ENCODE assay signal across 18 cellular contexts in the genomic region with DNA sequence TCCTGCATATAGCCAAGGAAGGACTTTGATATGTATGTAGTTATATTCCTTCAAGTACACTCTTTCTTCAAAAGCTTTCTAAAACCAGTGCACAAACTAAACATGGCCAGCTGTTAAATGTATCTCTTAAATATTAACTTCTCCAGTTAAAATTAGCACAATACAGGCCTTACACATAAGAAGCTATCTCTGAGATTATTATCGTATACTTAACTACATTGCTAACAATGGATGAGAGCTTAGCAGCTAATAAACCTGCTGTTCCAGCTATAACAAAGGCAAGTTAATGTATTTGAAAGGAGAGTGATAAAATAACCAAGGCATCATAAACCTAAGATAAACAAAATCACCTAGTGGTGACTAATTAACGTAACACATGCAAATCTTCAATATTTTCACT.
"Had no signal": no experiment of that assay in that cellular context is flagged by ENCODE, and none has a peak within 500 bp of the region (broad histone marks: within the 10 kb centered on the region; RNA-seq: fewer than 3 reads in every experiment).

No MANE protein-coding gene starts in this region.

- H3K27me3 Mint-ChIP-seq: activated CD4-positive, alpha-beta T cell treated with anti-CD3 and anti-CD28 coated beads for 36 hours; activated CD8-positive, alpha-beta T cell treated with anti-CD3 and anti-CD28 coated beads for 36 hours; activated naive CD8-positive, alpha-beta T cell treated with anti-CD3 and anti-CD28 coated beads for 36 hours; stimulated activated naive CD8-positive, alpha-beta T cell treated with anti-CD3 and anti-CD28 coated beads, Interleukin-15, Interleukin-2, amounts not matched to agents 100 ng/mL and 50 ng/mL, for 24 hours had no signal

- H3K27ac ChIP-seq: esophagus muscularis mucosa, upper lobe of left lung, WERI-Rb-1 had no signal

- H3K4me3 ChIP-seq: esophagus muscularis mucosa, lung, upper lobe of left lung had no signal

- H3K36me3 ChIP-seq: esophagus muscularis mucosa, upper lobe of left lung, WERI-Rb-1 had no signal

- DNase-seq: activated CD4-positive, alpha-beta T cell treated with anti-CD3 and anti-CD28 coated beads for 36 hours; activated CD8-positive, alpha-beta memory T cell treated with anti-CD3 and anti-CD28 coated beads, Interleukin-2, amount 50 U/mL, for 4 hours; activated CD8-positive, alpha-beta T cell treated with anti-CD3 and anti-CD28 coated beads for 36 hours; activated gamma-delta T cell treated with Interleukin-2 at 50 U/mL for 16 hours; activated naive CD8-positive, alpha-beta T cell treated with anti-CD3 and anti-CD28 coated beads for 36 hours; activated T-cell treated with anti-CD3 and anti-CD28 coated beads, Interleukin-2, amount 50 U/mL, for 72 hours; dorsolateral prefrontal cortex; glutamatergic neuron; left cardiac atrium; natural killer cell; stimulated activated CD4-positive, alpha-beta T cell treated with anti-CD3 and anti-CD28 coated beads, Interleukin-4, amount 100 ng/mL, for 1 hour; stimulated activated CD8-positive, alpha-beta memory T cell treated with anti-CD3 and anti-CD28 coated beads, Interleukin-4, amount 100 ng/mL, for 48 hours; T1000; upper lobe of left lung; WERI-Rb-1 had no signal

- H3K9me3 ChIP-seq: esophagus muscularis mucosa, upper lobe of left lung had no signal

- H3K36me3 Mint-ChIP-seq: activated naive CD8-positive, alpha-beta T cell treated with anti-CD3 and anti-CD28 coated beads for 36 hours had no signal

- H3K4me3 Mint-ChIP-seq: activated CD4-positive, alpha-beta T cell treated with anti-CD3 and anti-CD28 coated beads for 36 hours; activated CD8-positive, alpha-beta T cell treated with anti-CD3 and anti-CD28 coated beads for 36 hours; activated naive CD8-positive, alpha-beta T cell treated with anti-CD3 and anti-CD28 coated beads for 36 hours; activated T-cell treated with anti-CD3 and anti-CD28 coated beads, Interleukin-2, amount 50 U/mL, for 72 hours; natural killer cell; stimulated activated naive CD8-positive, alpha-beta T cell treated with anti-CD3 and anti-CD28 coated beads, Interleukin-15, Interleukin-2, amounts not matched to agents 100 ng/mL and 50 ng/mL, for 24 hours had no signal

- H3K4me1 ChIP-seq: esophagus muscularis mucosa, upper lobe of left lung had no signal

- H3K27me3 ChIP-seq: dorsolateral prefrontal cortex, esophagus muscularis mucosa, upper lobe of left lung had no signal

- H3K27ac Mint-ChIP-seq: activated CD4-positive, alpha-beta T cell treated with anti-CD3 and anti-CD28 coated beads for 36 hours; activated CD8-positive, alpha-beta T cell treated with anti-CD3 and anti-CD28 coated beads for 36 hours; activated naive CD8-positive, alpha-beta T cell treated with anti-CD3 and anti-CD28 coated beads for 36 hours; activated T-cell treated with anti-CD3 and anti-CD28 coated beads, Interleukin-2, amount 50 U/mL, for 72 hours; natural killer cell; stimulated activated naive CD8-positive, alpha-beta T cell treated with anti-CD3 and anti-CD28 coated beads, Interleukin-15, Interleukin-2, amounts not matched to agents 100 ng/mL and 50 ng/mL, for 24 hours had no signal

- H3K4me1 Mint-ChIP-seq: activated CD4-positive, alpha-beta T cell treated with anti-CD3 and anti-CD28 coated beads for 36 hours; activated naive CD8-positive, alpha-beta T cell treated with anti-CD3 and anti-CD28 coated beads for 36 hours; natural killer cell had no signal

- H3K9me3 Mint-ChIP-seq: activated CD8-positive, alpha-beta T cell treated with anti-CD3 and anti-CD28 coated beads for 36 hours; activated naive CD8-positive, alpha-beta T cell treated with anti-CD3 and anti-CD28 coated beads for 36 hours; stimulated activated naive CD8-positive, alpha-beta T cell treated with anti-CD3 and anti-CD28 coated beads, Interleukin-15, Interleukin-2, amounts not matched to agents 100 ng/mL and 50 ng/mL, for 24 hours had no signal
